ENCODE assay signal across 19 cellular contexts in genomic region chr1:209689484-209689883, GRCh38. TPM values are rescaled to one million over a fixed set of nuclear protein-coding genes. Genes with fewer than 3 reads are reported as not detected.
DNase-seq lines count a peak whose midpoint lies in the region; ATAC-seq, FAIRE-seq and TF ChIP-seq lines count a peak whose summit lies in the region.
"Had no signal": no experiment of that assay in that cellular context is flagged by ENCODE, and none has a peak within 500 bp of the region (broad histone marks: within the 10 kb centered on the region; RNA-seq: fewer than 3 reads in every experiment).

No MANE protein-coding gene starts in this region.

- WGBS in small intestine, 3 donors = 54 to 59% (median 57%) methylated on average over 4 of the region's 4 CpGs

- H3K27ac ChIP-seq in small intestine (ENCODE audit: low read depth in 1 of 2, low read length in 1 of 2) = no peak overlapping the region
- H3K27ac ChIP-seq: lower lobe of right lung had no signal

- no peaks in the 10 kb centered on the region for H3K9me3 ChIP-seq in small intestine (ENCODE audit: control insufficient read depth, low read depth)
- H3K9me3 ChIP-seq: lower lobe of right lung, right atrium auricular region had no signal

- ATAC-seq in GM18511 (IDR thresholded peaks at IDR 0.05; ENCODE audit: unreplicated experiment) (no peak), GM21423 (IDR thresholded peaks at IDR 0.05; ENCODE audit: unreplicated experiment) (no peak)
- ATAC-seq: activated CD4-positive, CD25-positive, alpha-beta regulatory T cell treated with anti-CD3 and anti-CD28 coated beads, Interleukin-2, amount 50 U/mL, for 24 hours had no signal

- peak; percentile 1 for DNase-seq in NCI-H748 (lab: John Stamatoyannopoulos, UW; ENCODE audit: unreplicated experiment)
- no peak for DNase-seq in NCI-H748 treated with DMSO at 0.1 percent for 48 hours (lab: John Stamatoyannopoulos, UW)
- peak; percentile 24 for DNase-seq in LoVo (ENCODE audit: low spot score)
- DNase-seq in cardiac fibroblast (ENCODE audit: low read depth in 2 of 2) = peak; percentile 39 to 51
- DNase-seq in small intestine = peak; percentile 63
- DNase-seq in GM19239 (ENCODE audit: insufficient read length, low spot score) = no peak
- DNase-seq: effector memory CD4-positive, alpha-beta T cell; GOT3; lower lobe of right lung; NCI-H1048; NCI-H226; nephron progenitor cell; stimulated activated CD4-positive, alpha-beta T cell treated with anti-CD3 and anti-CD28 coated beads, Interleukin-2, amount 100 ng/mL, for 24 hours; T-helper 1 cell had no signal

- H3K27me3 ChIP-seq in small intestine (ENCODE audit: control insufficient read depth in 2 of 2, insufficient read depth in 2 of 2, low read length in 2 of 2) = no peaks in the 10 kb centered on the region
- H3K27me3 ChIP-seq: right atrium auricular region had no signal

- no peak overlapping the region for H3K4me3 ChIP-seq in cardiac fibroblast (replicated peaks in 1 of 2; ENCODE audit: low read depth in 2 of 2, low read length in 2 of 2)
- no peak overlapping the region for H3K4me3 ChIP-seq in small intestine (ENCODE audit: low read depth in 1 of 2, low read length in 2 of 2)
- H3K4me3 ChIP-seq: lower lobe of right lung, right atrium auricular region had no signal

- no peaks in the 10 kb centered on the region for H3K36me3 ChIP-seq in small intestine (ENCODE audit: control insufficient read depth in 2 of 2, insufficient read depth in 2 of 2, low read length in 2 of 2)
- H3K36me3 ChIP-seq: lower lobe of right lung, right atrium auricular region had no signal

- H3K4me1 ChIP-seq in small intestine (ENCODE audit: control insufficient read depth in 2 of 2, insufficient read depth in 1 of 2, low read depth in 1 of 2, low read length in 1 of 2) = peaks cover 0 to 3% of the 10 kb centered on the region in 2 donors

- no peak for TF ChIP-seq CTCF in cardiac fibroblast (IDR thresholded peaks at IDR 0.05; ENCODE audit: low read depth, low read length)

- no peak for FAIRE-seq in small intestine (lab: Jason Lieb, UNC)
- FAIRE-seq in GM19239 (lab: Jason Lieb, UNC) = no peak
- FAIRE-seq: frontal cortex had no signal

RNA-seq across cellular contexts. Expression of gene G0S2, which starts 14.3 kb away (rescaled TPM):
- 100 to 1,000 TPM in 1 of 3 donors, 10 to 100 TPM in 1, 1 to 10 TPM in 1; 6.9 to 141 (median 11.1) TPM for polyA plus RNA-seq in small intestine

RNA-seq across cellular contexts. Expression of gene HSD11B1, which starts 15.2 kb away (rescaled TPM):
- polyA plus RNA-seq in small intestine = 1 to 10 TPM in 2 of 3 donors, not detected in 1; 1.6 to 3.8 TPM

RNA-seq across cellular contexts. Expression of gene LAMB3, which starts 37.3 kb away (rescaled TPM):
- polyA plus RNA-seq in small intestine = 10 to 100 TPM; 33.8 to 62.7 (median 36.5) TPM

Comparison
In these comparisons a context has a peak if more than half of its experiments do, and no peak if none do; other contexts are left out.
1. DNase-seq: peak in NCI-H748 (single experiment), LoVo (single experiment), cardiac fibroblast (2 of 2) and small intestine (single experiment); none in NCI-H748 treated with DMSO at 0.1 percent for 48 hours (single experiment) and GM19239 (single experiment).